11 cellular contexts compared by ENCODE assay signal in genomic region chr14:72665259-72665658, GRCh38.
DNase-seq lines count a peak whose midpoint lies in the region; ATAC-seq and TF ChIP-seq lines count a peak whose summit lies in the region.
"Had no signal": no experiment of that assay in that cellular context is flagged by ENCODE, and none has a peak within 500 bp of the region (broad histone marks: within the 10 kb centered on the region; RNA-seq: fewer than 3 reads in every experiment).

No MANE protein-coding gene starts in this region.

- no peaks in the 10 kb centered on the region for H3K36me3 ChIP-seq in BJ (ENCODE audit: control insufficient read depth, insufficient read depth, low read length)
- H3K36me3 ChIP-seq in body of pancreas (replicated peaks in 1 of 2; ENCODE audit: insufficient read depth in 1 of 2, low read depth in 2 of 2) = no peaks in the 10 kb centered on the region
- H3K36me3 ChIP-seq: neutrophil had no signal

- POLR2A ChIA-PET in BJ (lab: Charles Lee) = interaction anchor here (1.2 kb wide), 1 partner anchor 12 kb away, joined by 7 read pairs; no protein-coding TSS in a partner anchor

- peak; percentile 96 for DNase-seq in BJ (ENCODE audit: low read depth)
- DNase-seq in HPDE6-E6E7 (ENCODE audit: extremely low spot score) = peak; percentile 42
- DNase-seq in body of pancreas = peak in 1 of 4 donors; percentile 9
- DNase-seq in lung microvascular endothelial cell (ENCODE audit: low read depth in 2 of 2) = peak; percentile 53 to 98
- no peak for DNase-seq in T-helper 9 cell
- DNase-seq in NK-92 treated with Interleukin-12 subunit alpha and Interleukin-12 subunit beta, amount 100 ng/mL, for 24 hours (lab: John Stamatoyannopoulos, UW) = no peak
- DNase-seq: DMS153 had no signal

- no peak overlapping the region for H3K27ac ChIP-seq in body of pancreas
- H3K27ac ChIP-seq: neutrophil, SK-N-MC had no signal

- no peak for TF ChIP-seq CTCF in BJ (IDR thresholded peaks at IDR 0.05; ENCODE audit: insufficient read depth, low read depth, low read length)
- no peak for TF ChIP-seq CTCF in body of pancreas (IDR thresholded peaks at IDR 0.05)

- no peak for TF ChIP-seq POLR2A in body of pancreas (IDR thresholded peaks at IDR 0.05)

- H3K27me3 ChIP-seq in BJ (ENCODE audit: control insufficient read depth, insufficient read depth, low read length) = no peaks in the 10 kb centered on the region
- no peaks in the 10 kb centered on the region for H3K27me3 ChIP-seq in body of pancreas

- intact Hi-C loops in body of pancreas (cut with DNase I) = no loop called here

- no peaks in the 10 kb centered on the region for H3K9me3 ChIP-seq in body of pancreas
- H3K9me3 ChIP-seq: neutrophil had no signal

- WGBS in body of pancreas, 2 donors = 38 to 39% methylated on average over 3 of the region's 3 CpGs

- CTCF ChIA-PET in BJ (lab: Yijun Ruan, JAX) = interaction anchor here (0.6 to 1.8 kb wide), 2 partner anchors 240 to 241 kb away, joined by 3 to 5 read pairs; no protein-coding TSS in a partner anchor

- no peaks in the 10 kb centered on the region for H3K4me1 ChIP-seq in body of pancreas

- ATAC-seq in body of pancreas (peak; percentile 35), GM19328 (IDR thresholded peaks at IDR 0.05; ENCODE audit: unreplicated experiment) (no peak), GM21390 (IDR thresholded peaks at IDR 0.05; ENCODE audit: unreplicated experiment) (no peak)

- no peak overlapping the region for H3K4me3 ChIP-seq in BJ (ENCODE audit: low read depth, low read length)
- no peak overlapping the region for H3K4me3 ChIP-seq in body of pancreas
- H3K4me3 ChIP-seq: SK-N-MC had no signal

Comparison
In these comparisons a context has a peak if more than half of its experiments do, and no peak if none do; other contexts are left out.
1. DNase-seq: peak in BJ (single experiment), HPDE6-E6E7 (single experiment) and lung microvascular endothelial cell (2 of 2); none in T-helper 9 cell (single experiment) and NK-92 treated with Interleukin-12 subunit alpha and Interleukin-12 subunit beta, amount 100 ng/mL, for 24 hours (single experiment).